ENCODE assay signal across 21 cellular contexts in the genomic region with DNA sequence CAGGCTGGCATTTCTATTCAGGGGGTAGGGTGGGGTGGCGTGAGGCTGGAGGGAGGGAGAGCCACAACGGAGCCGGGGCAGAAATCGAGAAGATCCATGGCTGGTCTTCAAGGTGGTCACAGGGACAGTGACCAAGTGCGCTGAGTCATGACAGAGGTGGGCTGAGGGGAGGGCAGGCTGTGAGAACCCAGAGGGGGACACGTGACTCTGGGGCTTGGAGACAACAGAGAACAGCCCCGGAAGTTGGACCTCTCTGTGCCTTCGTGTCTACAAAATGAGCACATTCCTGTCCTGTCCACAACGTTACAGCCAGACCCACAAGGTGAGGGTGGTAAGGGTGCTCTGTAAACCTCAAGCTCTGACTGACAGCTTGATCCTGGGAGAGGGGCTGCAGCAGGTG. TPM values are rescaled to one million over a fixed set of nuclear protein-coding genes. Genes with fewer than 3 reads are reported as not detected.
DNase-seq lines count a peak whose midpoint lies in the region; ATAC-seq, FAIRE-seq and TF ChIP-seq lines count a peak whose summit lies in the region.
"Had no signal": no experiment of that assay in that cellular context is flagged by ENCODE, and none has a peak within 500 bp of the region (broad histone marks: within the 10 kb centered on the region; RNA-seq: fewer than 3 reads in every experiment).

No MANE protein-coding gene starts in this region.

- peaks cover 93% of the 10 kb centered on the region for H3K4me1 ChIP-seq in BLaER1
- peaks cover 0 to 73% of the 10 kb centered on the region in 2 donors for H3K4me1 ChIP-seq in right atrium auricular region
- H3K4me1 ChIP-seq in pancreas = peaks cover 59 to 84% (median 65%) of the 10 kb centered on the region in 3 donors

- peak overlapping the region; percentile 92 for H3K4me2 ChIP-seq in BLaER1

- FAIRE-seq in pancreas (lab: Jason Lieb, UNC) = no peak

- TF ChIP-seq CTCF in HL-60 (IDR thresholded peaks at IDR 0.05; ENCODE audit: insufficient read depth, low read length) (no peak), right atrium auricular region (IDR thresholded peaks at IDR 0.05) (no peak), pancreas (IDR thresholded peaks at IDR 0.05) (no peak)

- intact Hi-C loops in pancreas (cut with DNase I) = no loop called here

- H3K36me3 ChIP-seq in BLaER1 (peaks cover 58% of the 10 kb centered on the region), right atrium auricular region (peaks cover 40% of the 10 kb centered on the region), pancreas (peaks cover 0 to 10% (median 0%) of the 10 kb centered on the region in 3 donors)

- H3K9ac ChIP-seq in BLaER1 = no peak overlapping the region; the same call in 1 of the 2 replicates

- peaks cover 11% of the 10 kb centered on the region for H4K20me1 ChIP-seq in BLaER1

- DNase-seq in HL-60 (ENCODE audit: low read depth in 1 of 2, low spot score in 1 of 2) (no peak), right atrium auricular region (ENCODE audit: low spot score) (no peak), pancreas (peak in 1 of 6 donors; percentile 62), MV-4-11 (lab: John Stamatoyannopoulos, UW) (no peak), midbrain (lab: John Stamatoyannopoulos, UW) (no peak), NOMO-1 treated with DMSO at 0.1 percent for 48 hours (lab: John Stamatoyannopoulos, UW; ENCODE audit: unreplicated experiment) (no peak), NCI-H1694 (lab: John Stamatoyannopoulos, UW) (no peak)
- DNase-seq: activated effector memory CD4-positive, alpha-beta T cell treated with anti-CD3 and anti-CD28 coated beads, Interleukin-2, amount 50 U/mL, for 16 hours; dorsolateral prefrontal cortex; GDM1; HFFc6; hippocampal formation; kidney glomerular epithelial cell; NCI-H1092 treated with DMSO at 0.1 percent for 48 hours; NCI-H2171; nephron progenitor cell; sigmoid colon; stimulated activated CD4-positive, alpha-beta T cell treated with anti-CD3 and anti-CD28 coated beads, Interleukin-4, amount 100 ng/mL, for 1 hour; stimulated activated CD8-positive, alpha-beta memory T cell treated with anti-CD3 and anti-CD28 coated beads, Interleukin-4, amount 100 ng/mL, for 48 hours; trophoblast cell had no signal

- H3K9me3 ChIP-seq in BLaER1 (no peaks in the 10 kb centered on the region), right atrium auricular region (no peaks in the 10 kb centered on the region), pancreas (no peaks in the 10 kb centered on the region)
- H3K9me3 ChIP-seq: sigmoid colon had no signal

- peak overlapping the region; percentile 45 for H3K27ac ChIP-seq in BLaER1
- H3K27ac ChIP-seq in HL-60 (replicated peaks) = peak overlapping the region; percentile 70
- H3K27ac ChIP-seq in right atrium auricular region = peak overlapping the region; percentile 65 to 80
- H3K27ac ChIP-seq in pancreas = peak overlapping the region; percentile 84 to 93 (median 92)

- no peak overlapping the region for H3K4me3 ChIP-seq in BLaER1
- H3K4me3 ChIP-seq in HL-60 (replicated peaks; ENCODE audit: insufficient read depth, low read length) = no peak overlapping the region
- H3K4me3 ChIP-seq in right atrium auricular region = no peak overlapping the region
- H3K4me3 ChIP-seq in pancreas = peak overlapping the region in 1 of 4 donors; percentile 17
- H3K4me3 ChIP-seq: dorsolateral prefrontal cortex, sigmoid colon had no signal

- H3K27me3 ChIP-seq in BLaER1 = no peaks in the 10 kb centered on the region
- no peaks in the 10 kb centered on the region for H3K27me3 ChIP-seq in HL-60 (ENCODE audit: insufficient read depth, poor library complexity, severe bottlenecking)
- H3K27me3 ChIP-seq in right atrium auricular region = no peaks in the 10 kb centered on the region
- no peaks in the 10 kb centered on the region for H3K27me3 ChIP-seq in pancreas
- H3K27me3 ChIP-seq: dorsolateral prefrontal cortex, sigmoid colon had no signal

- ATAC-seq in pancreas = peak; percentile 12 to 23 (median 18)

- 36 to 37% methylated on average over 9 of the region's 9 CpGs for WGBS in pancreas, 2 donors

RNA-seq across cellular contexts. Expression of gene ARFGAP3, which starts 35.1 kb away (rescaled TPM):
- total RNA-seq in right atrium auricular region = 10 to 100 TPM; 27.4 to 29.6 TPM
- total RNA-seq in pancreas = 10 to 100 TPM; 54.8 to 75.3 (median 62.1) TPM
- polyA plus RNA-seq in pancreas = 10 to 100 TPM; 39.1 to 45.4 TPM
